In the genomic region with DNA sequence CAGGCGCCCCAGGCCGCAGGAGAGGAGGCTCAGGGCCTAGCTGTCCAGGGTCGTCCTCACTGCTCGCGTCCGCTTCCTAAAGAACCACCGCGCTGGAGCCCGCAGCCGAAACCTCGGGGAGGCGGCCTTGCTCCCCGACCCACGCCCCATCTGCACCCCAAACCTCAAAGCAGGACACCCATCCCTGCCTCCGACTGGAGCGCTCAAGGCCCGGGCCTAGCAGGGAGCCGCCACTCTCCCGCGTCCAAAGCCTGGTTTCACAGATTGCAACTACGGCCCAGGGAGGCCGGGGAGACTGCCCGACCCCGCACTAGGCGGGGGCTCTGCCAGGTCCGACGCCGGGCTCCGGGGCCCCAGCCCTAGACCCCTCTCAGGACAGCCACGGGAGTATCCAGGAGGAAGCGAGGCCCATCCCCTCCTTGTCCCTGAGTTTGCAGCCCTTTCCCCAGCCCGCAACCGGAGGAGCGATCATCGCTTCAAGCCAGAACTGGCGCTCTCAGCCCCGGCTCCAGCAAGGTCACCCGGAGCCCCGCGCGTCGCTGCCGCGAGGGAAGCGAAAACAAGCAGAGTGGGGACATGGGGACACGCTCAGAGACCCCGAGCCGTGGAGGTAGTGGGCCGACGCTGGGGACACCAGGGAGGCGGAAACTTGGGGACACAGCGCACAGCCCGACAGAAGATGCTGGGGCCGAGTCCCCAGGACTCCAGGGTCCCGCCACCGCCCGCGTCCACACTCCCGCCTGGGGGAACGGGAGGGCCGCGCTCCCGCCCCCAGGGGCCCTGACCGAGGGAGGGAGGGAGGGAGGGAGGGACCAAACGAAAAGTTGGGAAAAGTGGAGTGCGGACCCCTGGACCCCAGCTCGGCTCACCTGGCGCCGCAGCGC, we compare ENCODE assay signal across 1 cellular context.
TF ChIP-seq lines count a peak whose summit lies in the region.

No MANE protein-coding gene starts in this region.

TF ChIP-seq in HepG2, 621 proteins besides CTCF, POLR2A, EP300 and RAD21 (continues in another document):
- no peak for TF ChIP-seq KLF6 (CRISPR knock-in tag; IDR thresholded peaks at IDR 0.05)
- peak; percentile 11 for TF ChIP-seq HNRNPK (IDR thresholded peaks at IDR 0.05; ENCODE audit: low read depth, low read length, poor library complexity, severe bottlenecking)
- TF ChIP-seq, protein P1, sequence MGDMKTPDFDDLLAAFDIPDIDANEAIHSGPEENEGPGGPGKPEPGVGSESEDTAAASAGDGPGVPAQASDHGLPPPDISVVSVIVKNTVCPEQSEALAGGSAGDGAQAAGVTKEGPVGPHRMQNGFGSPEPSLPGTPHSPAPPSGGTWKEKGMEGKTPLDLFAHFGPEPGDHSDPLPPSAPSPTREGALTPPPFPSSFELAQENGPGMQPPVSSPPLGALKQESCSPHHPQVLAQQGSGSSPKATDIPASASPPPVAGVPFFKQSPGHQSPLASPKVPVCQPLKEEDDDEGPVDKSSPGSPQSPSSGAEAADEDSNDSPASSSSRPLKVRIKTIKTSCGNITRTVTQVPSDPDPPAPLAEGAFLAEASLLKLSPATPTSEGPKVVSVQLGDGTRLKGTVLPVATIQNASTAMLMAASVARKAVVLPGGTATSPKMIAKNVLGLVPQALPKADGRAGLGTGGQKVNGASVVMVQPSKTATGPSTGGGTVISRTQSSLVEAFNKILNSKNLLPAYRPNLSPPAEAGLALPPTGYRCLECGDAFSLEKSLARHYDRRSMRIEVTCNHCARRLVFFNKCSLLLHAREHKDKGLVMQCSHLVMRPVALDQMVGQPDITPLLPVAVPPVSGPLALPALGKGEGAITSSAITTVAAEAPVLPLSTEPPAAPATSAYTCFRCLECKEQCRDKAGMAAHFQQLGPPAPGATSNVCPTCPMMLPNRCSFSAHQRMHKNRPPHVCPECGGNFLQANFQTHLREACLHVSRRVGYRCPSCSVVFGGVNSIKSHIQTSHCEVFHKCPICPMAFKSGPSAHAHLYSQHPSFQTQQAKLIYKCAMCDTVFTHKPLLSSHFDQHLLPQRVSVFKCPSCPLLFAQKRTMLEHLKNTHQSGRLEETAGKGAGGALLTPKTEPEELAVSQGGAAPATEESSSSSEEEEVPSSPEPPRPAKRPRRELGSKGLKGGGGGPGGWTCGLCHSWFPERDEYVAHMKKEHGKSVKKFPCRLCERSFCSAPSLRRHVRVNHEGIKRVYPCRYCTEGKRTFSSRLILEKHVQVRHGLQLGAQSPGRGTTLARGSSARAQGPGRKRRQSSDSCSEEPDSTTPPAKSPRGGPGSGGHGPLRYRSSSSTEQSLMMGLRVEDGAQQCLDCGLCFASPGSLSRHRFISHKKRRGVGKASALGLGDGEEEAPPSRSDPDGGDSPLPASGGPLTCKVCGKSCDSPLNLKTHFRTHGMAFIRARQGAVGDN (CRISPR knock-in tag; IDR thresholded peaks at IDR 0.05) = peak; percentile 25; the same call in 1 of the 2 replicates
- TF ChIP-seq RAD51 (IDR thresholded peaks at IDR 0.05; ENCODE audit: borderline replicate concordance) = no peak
- TF ChIP-seq ZBTB1 (CRISPR knock-in tag; IDR thresholded peaks at IDR 0.05; ENCODE audit: borderline replicate concordance) = no peak
- TF ChIP-seq, protein P2, sequence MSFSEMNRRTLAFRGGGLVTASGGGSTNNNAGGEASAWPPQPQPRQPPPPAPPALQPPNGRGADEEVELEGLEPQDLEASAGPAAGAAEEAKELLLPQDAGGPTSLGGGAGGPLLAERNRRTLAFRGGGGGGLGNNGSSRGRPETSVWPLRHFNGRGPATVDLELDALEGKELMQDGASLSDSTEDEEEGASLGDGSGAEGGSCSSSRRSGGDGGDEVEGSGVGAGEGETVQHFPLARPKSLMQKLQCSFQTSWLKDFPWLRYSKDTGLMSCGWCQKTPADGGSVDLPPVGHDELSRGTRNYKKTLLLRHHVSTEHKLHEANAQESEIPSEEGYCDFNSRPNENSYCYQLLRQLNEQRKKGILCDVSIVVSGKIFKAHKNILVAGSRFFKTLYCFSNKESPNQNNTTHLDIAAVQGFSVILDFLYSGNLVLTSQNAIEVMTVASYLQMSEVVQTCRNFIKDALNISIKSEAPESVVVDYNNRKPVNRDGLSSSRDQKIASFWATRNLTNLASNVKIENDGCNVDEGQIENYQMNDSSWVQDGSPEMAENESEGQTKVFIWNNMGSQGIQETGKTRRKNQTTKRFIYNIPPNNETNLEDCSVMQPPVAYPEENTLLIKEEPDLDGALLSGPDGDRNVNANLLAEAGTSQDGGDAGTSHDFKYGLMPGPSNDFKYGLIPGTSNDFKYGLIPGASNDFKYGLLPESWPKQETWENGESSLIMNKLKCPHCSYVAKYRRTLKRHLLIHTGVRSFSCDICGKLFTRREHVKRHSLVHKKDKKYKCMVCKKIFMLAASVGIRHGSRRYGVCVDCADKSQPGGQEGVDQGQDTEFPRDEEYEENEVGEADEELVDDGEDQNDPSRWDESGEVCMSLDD (CRISPR knock-in tag; IDR thresholded peaks at IDR 0.05; ENCODE audit: borderline replicate concordance) = no peak
- TF ChIP-seq ZNF567 (CRISPR knock-in tag; IDR thresholded peaks at IDR 0.05; ENCODE audit: borderline replicate concordance) = no peak
- TF ChIP-seq, protein P3, sequence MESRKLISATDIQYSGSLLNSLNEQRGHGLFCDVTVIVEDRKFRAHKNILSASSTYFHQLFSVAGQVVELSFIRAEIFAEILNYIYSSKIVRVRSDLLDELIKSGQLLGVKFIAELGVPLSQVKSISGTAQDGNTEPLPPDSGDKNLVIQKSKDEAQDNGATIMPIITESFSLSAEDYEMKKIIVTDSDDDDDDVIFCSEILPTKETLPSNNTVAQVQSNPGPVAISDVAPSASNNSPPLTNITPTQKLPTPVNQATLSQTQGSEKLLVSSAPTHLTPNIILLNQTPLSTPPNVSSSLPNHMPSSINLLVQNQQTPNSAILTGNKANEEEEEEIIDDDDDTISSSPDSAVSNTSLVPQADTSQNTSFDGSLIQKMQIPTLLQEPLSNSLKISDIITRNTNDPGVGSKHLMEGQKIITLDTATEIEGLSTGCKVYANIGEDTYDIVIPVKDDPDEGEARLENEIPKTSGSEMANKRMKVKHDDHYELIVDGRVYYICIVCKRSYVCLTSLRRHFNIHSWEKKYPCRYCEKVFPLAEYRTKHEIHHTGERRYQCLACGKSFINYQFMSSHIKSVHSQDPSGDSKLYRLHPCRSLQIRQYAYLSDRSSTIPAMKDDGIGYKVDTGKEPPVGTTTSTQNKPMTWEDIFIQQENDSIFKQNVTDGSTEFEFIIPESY (CRISPR knock-in tag; IDR thresholded peaks at IDR 0.05) = no peak; the same call in 1 of the 2 replicates
- TF ChIP-seq CBX2 (IDR thresholded peaks at IDR 0.05; ENCODE audit: low read depth, low read length) = no peak
- TF ChIP-seq CBX2 (CRISPR knock-in tag; IDR thresholded peaks at IDR 0.05; ENCODE audit: low read depth) = no peak
- TF ChIP-seq, protein P4, sequence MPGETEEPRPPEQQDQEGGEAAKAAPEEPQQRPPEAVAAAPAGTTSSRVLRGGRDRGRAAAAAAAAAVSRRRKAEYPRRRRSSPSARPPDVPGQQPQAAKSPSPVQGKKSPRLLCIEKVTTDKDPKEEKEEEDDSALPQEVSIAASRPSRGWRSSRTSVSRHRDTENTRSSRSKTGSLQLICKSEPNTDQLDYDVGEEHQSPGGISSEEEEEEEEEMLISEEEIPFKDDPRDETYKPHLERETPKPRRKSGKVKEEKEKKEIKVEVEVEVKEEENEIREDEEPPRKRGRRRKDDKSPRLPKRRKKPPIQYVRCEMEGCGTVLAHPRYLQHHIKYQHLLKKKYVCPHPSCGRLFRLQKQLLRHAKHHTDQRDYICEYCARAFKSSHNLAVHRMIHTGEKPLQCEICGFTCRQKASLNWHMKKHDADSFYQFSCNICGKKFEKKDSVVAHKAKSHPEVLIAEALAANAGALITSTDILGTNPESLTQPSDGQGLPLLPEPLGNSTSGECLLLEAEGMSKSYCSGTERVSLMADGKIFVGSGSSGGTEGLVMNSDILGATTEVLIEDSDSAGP (CRISPR knock-in tag; IDR thresholded peaks at IDR 0.05; ENCODE audit: borderline replicate concordance) = peak; percentile 11; the same call in 1 of the 2 replicates
- TF ChIP-seq, protein P5, sequence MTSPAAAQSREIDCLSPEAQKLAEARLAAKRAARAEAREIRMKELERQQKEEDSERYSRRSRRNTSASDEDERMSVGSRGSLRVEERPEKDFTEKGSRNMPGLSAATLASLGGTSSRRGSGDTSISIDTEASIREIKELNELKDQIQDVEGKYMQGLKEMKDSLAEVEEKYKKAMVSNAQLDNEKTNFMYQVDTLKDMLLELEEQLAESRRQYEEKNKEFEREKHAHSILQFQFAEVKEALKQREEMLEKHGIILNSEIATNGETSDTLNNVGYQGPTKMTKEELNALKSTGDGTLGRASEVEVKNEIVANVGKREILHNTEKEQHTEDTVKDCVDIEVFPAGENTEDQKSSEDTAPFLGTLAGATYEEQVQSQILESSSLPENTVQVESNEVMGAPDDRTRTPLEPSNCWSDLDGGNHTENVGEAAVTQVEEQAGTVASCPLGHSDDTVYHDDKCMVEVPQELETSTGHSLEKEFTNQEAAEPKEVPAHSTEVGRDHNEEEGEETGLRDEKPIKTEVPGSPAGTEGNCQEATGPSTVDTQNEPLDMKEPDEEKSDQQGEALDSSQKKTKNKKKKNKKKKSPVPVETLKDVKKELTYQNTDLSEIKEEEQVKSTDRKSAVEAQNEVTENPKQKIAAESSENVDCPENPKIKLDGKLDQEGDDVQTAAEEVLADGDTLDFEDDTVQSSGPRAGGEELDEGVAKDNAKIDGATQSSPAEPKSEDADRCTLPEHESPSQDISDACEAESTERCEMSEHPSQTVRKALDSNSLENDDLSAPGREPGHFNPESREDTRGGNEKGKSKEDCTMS (CRISPR knock-in tag; conservative IDR thresholded peaks at IDR 0.05) = no peak
- TF ChIP-seq MXD4 (CRISPR knock-in tag; IDR thresholded peaks at IDR 0.05) = no peak
- TF ChIP-seq ZBTB38 (CRISPR knock-in tag; IDR thresholded peaks at IDR 0.05) = peak; percentile 25
- TF ChIP-seq, protein P6, sequence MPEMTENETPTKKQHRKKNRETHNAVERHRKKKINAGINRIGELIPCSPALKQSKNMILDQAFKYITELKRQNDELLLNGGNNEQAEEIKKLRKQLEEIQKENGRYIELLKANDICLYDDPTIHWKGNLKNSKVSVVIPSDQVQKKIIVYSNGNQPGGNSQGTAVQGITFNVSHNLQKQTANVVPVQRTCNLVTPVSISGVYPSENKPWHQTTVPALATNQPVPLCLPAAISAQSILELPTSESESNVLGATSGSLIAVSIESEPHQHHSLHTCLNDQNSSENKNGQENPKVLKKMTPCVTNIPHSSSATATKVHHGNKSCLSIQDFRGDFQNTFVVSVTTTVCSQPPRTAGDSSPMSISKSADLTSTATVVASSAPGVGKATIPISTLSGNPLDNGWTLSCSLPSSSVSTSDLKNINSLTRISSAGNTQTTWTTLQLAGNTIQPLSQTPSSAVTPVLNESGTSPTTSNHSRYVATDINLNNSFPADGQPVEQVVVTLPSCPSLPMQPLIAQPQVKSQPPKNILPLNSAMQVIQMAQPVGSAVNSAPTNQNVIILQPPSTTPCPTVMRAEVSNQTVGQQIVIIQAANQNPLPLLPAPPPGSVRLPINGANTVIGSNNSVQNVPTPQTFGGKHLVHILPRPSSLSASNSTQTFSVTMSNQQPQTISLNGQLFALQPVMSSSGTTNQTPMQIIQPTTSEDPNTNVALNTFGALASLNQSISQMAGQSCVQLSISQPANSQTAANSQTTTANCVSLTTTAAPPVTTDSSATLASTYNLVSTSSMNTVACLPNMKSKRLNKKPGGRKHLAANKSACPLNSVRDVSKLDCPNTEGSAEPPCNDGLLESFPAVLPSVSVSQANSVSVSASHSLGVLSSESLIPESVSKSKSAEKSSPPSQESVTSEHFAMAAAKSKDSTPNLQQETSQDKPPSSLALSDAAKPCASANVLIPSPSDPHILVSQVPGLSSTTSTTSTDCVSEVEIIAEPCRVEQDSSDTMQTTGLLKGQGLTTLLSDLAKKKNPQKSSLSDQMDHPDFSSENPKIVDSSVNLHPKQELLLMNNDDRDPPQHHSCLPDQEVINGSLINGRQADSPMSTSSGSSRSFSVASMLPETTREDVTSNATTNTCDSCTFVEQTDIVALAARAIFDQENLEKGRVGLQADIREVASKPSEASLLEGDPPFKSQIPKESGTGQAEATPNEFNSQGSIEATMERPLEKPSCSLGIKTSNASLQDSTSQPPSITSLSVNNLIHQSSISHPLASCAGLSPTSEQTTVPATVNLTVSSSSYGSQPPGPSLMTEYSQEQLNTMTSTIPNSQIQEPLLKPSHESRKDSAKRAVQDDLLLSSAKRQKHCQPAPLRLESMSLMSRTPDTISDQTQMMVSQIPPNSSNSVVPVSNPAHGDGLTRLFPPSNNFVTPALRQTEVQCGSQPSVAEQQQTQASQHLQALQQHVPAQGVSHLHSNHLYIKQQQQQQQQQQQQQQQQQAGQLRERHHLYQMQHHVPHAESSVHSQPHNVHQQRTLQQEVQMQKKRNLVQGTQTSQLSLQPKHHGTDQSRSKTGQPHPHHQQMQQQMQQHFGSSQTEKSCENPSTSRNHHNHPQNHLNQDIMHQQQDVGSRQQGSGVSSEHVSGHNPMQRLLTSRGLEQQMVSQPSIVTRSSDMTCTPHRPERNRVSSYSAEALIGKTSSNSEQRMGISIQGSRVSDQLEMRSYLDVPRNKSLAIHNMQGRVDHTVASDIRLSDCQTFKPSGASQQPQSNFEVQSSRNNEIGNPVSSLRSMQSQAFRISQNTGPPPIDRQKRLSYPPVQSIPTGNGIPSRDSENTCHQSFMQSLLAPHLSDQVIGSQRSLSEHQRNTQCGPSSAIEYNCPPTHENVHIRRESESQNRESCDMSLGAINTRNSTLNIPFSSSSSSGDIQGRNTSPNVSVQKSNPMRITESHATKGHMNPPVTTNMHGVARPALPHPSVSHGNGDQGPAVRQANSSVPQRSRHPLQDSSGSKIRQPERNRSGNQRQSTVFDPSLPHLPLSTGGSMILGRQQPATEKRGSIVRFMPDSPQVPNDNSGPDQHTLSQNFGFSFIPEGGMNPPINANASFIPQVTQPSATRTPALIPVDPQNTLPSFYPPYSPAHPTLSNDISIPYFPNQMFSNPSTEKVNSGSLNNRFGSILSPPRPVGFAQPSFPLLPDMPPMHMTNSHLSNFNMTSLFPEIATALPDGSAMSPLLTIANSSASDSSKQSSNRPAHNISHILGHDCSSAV (CRISPR knock-in tag; IDR thresholded peaks at IDR 0.05; ENCODE audit: borderline replicate concordance) = no peak
- 0 out of 2 replicates have a peak, but pooled peaks have one; percentile 3 for TF ChIP-seq ZNF543 (CRISPR knock-in tag; IDR thresholded peaks at IDR 0.05)
- TF ChIP-seq, protein P7, sequence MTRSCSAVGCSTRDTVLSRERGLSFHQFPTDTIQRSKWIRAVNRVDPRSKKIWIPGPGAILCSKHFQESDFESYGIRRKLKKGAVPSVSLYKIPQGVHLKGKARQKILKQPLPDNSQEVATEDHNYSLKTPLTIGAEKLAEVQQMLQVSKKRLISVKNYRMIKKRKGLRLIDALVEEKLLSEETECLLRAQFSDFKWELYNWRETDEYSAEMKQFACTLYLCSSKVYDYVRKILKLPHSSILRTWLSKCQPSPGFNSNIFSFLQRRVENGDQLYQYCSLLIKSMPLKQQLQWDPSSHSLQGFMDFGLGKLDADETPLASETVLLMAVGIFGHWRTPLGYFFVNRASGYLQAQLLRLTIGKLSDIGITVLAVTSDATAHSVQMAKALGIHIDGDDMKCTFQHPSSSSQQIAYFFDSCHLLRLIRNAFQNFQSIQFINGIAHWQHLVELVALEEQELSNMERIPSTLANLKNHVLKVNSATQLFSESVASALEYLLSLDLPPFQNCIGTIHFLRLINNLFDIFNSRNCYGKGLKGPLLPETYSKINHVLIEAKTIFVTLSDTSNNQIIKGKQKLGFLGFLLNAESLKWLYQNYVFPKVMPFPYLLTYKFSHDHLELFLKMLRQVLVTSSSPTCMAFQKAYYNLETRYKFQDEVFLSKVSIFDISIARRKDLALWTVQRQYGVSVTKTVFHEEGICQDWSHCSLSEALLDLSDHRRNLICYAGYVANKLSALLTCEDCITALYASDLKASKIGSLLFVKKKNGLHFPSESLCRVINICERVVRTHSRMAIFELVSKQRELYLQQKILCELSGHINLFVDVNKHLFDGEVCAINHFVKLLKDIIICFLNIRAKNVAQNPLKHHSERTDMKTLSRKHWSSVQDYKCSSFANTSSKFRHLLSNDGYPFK (CRISPR knock-in tag; IDR thresholded peaks at IDR 0.05; ENCODE audit: borderline replicate concordance) = no peak
- 0 out of 2 replicates have a peak, but pooled peaks have one; percentile 45 for TF ChIP-seq MTA1 (CRISPR knock-in tag; IDR thresholded peaks at IDR 0.05; ENCODE audit: borderline replicate concordance)
- TF ChIP-seq PCBP2 (optimal IDR thresholded peaks at IDR 0.05; ENCODE audit: low read depth, low read length, poor library complexity, severe bottlenecking) = no peak
